Comparison of ENCODE assay signal across 9 cellular contexts in the genomic region with DNA sequence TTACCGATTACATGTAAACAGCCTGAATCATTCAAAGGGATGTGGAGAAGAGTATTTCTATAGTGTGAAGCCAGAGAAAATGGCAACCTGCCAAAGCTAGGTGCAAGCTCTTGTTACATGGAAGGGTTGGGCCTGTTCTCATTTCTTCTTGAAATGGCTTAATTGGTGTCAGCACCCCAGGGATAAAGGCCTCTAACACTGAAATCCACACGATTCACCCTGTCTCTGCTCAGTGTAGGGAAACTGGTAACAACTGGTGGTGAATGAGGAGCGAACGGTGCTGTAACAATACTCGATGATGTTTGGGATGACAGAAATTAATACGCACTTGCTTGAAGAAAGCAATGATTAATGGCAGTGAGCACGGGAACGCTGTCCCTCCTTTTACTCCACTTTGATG. TPM values are rescaled to one million over a fixed set of nuclear protein-coding genes. Genes with fewer than 3 reads are reported as not detected.
DNase-seq lines count a peak whose midpoint lies in the region; ATAC-seq and TF ChIP-seq lines count a peak whose summit lies in the region.
"Had no signal": no experiment of that assay in that cellular context is flagged by ENCODE, and none has a peak within 500 bp of the region (broad histone marks: within the 10 kb centered on the region; RNA-seq: fewer than 3 reads in every experiment).

No MANE protein-coding gene starts in this region.

- no peak overlapping the region for H3K27ac Mint-ChIP-seq in activated T-helper 17 cell treated with anti-CD3 and anti-CD28 coated beads, Interleukin-2, amount 50 U/mL, for 72 hours
- H3K27ac Mint-ChIP-seq: activated CD4-positive, alpha-beta T cell treated with anti-CD3 and anti-CD28 coated beads, Interleukin-2, amount 10 ng/mL, durations not matched to agents 24 days and 14 days; HFFc6 had no signal

- no peaks in the 10 kb centered on the region for H3K27me3 Mint-ChIP-seq in activated T-helper 17 cell treated with anti-CD3 and anti-CD28 coated beads, Interleukin-2, amount 50 U/mL, for 72 hours
- H3K27me3 Mint-ChIP-seq: activated CD4-positive, alpha-beta T cell treated with anti-CD3 and anti-CD28 coated beads, Interleukin-2, amount 10 ng/mL, durations not matched to agents 24 days and 14 days had no signal

- H3K9me3 Mint-ChIP-seq in activated T-helper 17 cell treated with anti-CD3 and anti-CD28 coated beads, Interleukin-2, amount 50 U/mL, for 72 hours: no peaks in the 10 kb centered on the region
- H3K9me3 Mint-ChIP-seq: activated CD4-positive, alpha-beta T cell treated with anti-CD3 and anti-CD28 coated beads, Interleukin-2, amount 10 ng/mL, durations not matched to agents 24 days and 14 days; HFFc6 had no signal

- H3K4me3 Mint-ChIP-seq in activated T-helper 17 cell treated with anti-CD3 and anti-CD28 coated beads, Interleukin-2, amount 50 U/mL, for 72 hours: no peak overlapping the region
- H3K4me3 Mint-ChIP-seq: activated CD4-positive, alpha-beta T cell treated with anti-CD3 and anti-CD28 coated beads, Interleukin-2, amount 10 ng/mL, durations not matched to agents 24 days and 14 days; HFFc6 had no signal

- peak; percentile 37 for DNase-seq in LHCN-M2 (ENCODE audit: low read depth)
- DNase-seq in NCI-H446 (lab: John Stamatoyannopoulos, UW): peak; percentile 49 to 68
- peak; percentile 58 to 67 for DNase-seq in cardiac fibroblast (ENCODE audit: low read depth in 2 of 2)
- DNase-seq in retinal pigment epithelial cell (ENCODE audit: low read depth): peak; percentile 92
- no peak for DNase-seq in AG08395 (ENCODE audit: low spot score)
- DNase-seq in activated CD4-positive, alpha-beta T cell treated with anti-CD3 and anti-CD28 coated beads, Interleukin-2, amount 50 U/mL, for 1 hour: no peak
- DNase-seq: activated CD4-positive, alpha-beta T cell treated with anti-CD3 and anti-CD28 coated beads, Interleukin-2, amount 10 ng/mL, durations not matched to agents 24 days and 14 days; HFFc6 had no signal

- no peak overlapping the region for H3K4me3 ChIP-seq in cardiac fibroblast (replicated peaks in 1 of 2; ENCODE audit: low read depth in 2 of 2, low read length in 2 of 2)
- peak overlapping the region; percentile 14 for H3K4me3 ChIP-seq in retinal pigment epithelial cell (ENCODE audit: low read length)

- ATAC-seq in activated T-helper 17 cell treated with anti-CD3 and anti-CD28 coated beads, Interleukin-2, amount 50 U/mL, for 72 hours (replicated peaks): no peak

- no peak for TF ChIP-seq CTCF in cardiac fibroblast (IDR thresholded peaks at IDR 0.05; ENCODE audit: low read depth, low read length)
- TF ChIP-seq CTCF in retinal pigment epithelial cell (conservative IDR thresholded peaks at IDR 0.05; ENCODE audit: low read depth, low read length): no peak

- H3K36me3 Mint-ChIP-seq in activated T-helper 17 cell treated with anti-CD3 and anti-CD28 coated beads, Interleukin-2, amount 50 U/mL, for 72 hours (ENCODE audit: low read depth): no peaks in the 10 kb centered on the region

- peaks cover 6% of the 10 kb centered on the region for H3K4me1 Mint-ChIP-seq in activated T-helper 17 cell treated with anti-CD3 and anti-CD28 coated beads, Interleukin-2, amount 50 U/mL, for 72 hours

RNA-seq across cellular contexts. Expression of gene PBX3, which starts 16.2 kb away (rescaled TPM):
- 38.1 and 44.4 TPM in 2 replicates for total RNA-seq in LHCN-M2 (2014; rRNA removed)
- 22.1 TPM for polyA plus RNA-seq in LHCN-M2 (2012)
- 10 to 100 TPM in 1 of 2 donors, 1 to 10 TPM in 1; 8.5 to 15.8 TPM for total RNA-seq in activated T-helper 17 cell treated with anti-CD3 and anti-CD28 coated beads, Interleukin-2, amount 50 U/mL, for 72 hours

RNA-seq across cellular contexts. Expression of gene MAPKAP1, which starts 56.4 kb away (rescaled TPM):
- total RNA-seq in LHCN-M2 (2014; rRNA removed): 146 and 148 TPM in 2 replicates
- polyA plus RNA-seq in LHCN-M2 (2012): 96.6 TPM
- 10 to 100 TPM; 42.2 to 66.5 TPM for total RNA-seq in activated T-helper 17 cell treated with anti-CD3 and anti-CD28 coated beads, Interleukin-2, amount 50 U/mL, for 72 hours

Comparison
In these comparisons a context has a peak if more than half of its experiments do, and no peak if none do; other contexts are left out.
1. DNase-seq: peak in LHCN-M2 (single experiment), NCI-H446 (2 of 2), cardiac fibroblast (2 of 2) and retinal pigment epithelial cell (single experiment); none in AG08395 (single experiment) and activated CD4-positive, alpha-beta T cell treated with anti-CD3 and anti-CD28 coated beads, Interleukin-2, amount 50 U/mL, for 1 hour (single experiment).